In genomic region chr14:90624732-90625444, GRCh38 we compare ENCODE assay signal across 9 cellular contexts.
DNase-seq lines count a peak whose midpoint lies in the region; ATAC-seq, FAIRE-seq and TF ChIP-seq lines count a peak whose summit lies in the region.
"Had no signal": no experiment of that assay in that cellular context is flagged by ENCODE, and none has a peak within 500 bp of the region (broad histone marks: within the 10 kb centered on the region; RNA-seq: fewer than 3 reads in every experiment).

No MANE protein-coding gene starts in this region.

- H3K36me3 ChIP-seq in cardiac muscle cell (no peaks in the 10 kb centered on the region), heart left ventricle (peaks cover 0 to 7% (median 0%) of the 10 kb centered on the region in 9 donors), keratinocyte (ENCODE audit: control insufficient read depth in 2 of 2, extremely low read depth in 1 of 2, insufficient read depth in 2 of 2, low read length in 2 of 2) (no peaks in the 10 kb centered on the region)
- H3K36me3 ChIP-seq: upper lobe of left lung had no signal

- H3K4me2 ChIP-seq in keratinocyte (ENCODE audit: control insufficient read depth, extremely low read depth, insufficient read depth, low read depth, low read length) = peak overlapping the region; percentile 76

- 63 to 68% (median 66%) methylated on average over 16 of the region's 16 CpGs for whole genome bisulfite sequencing in heart left ventricle, 4 donors

- H3K27ac ChIP-seq in cardiac muscle cell = peak overlapping the region; percentile 1
- H3K27ac ChIP-seq in heart left ventricle = peak overlapping the region in 5 of 12 donors; percentile 10 to 74 (median 32)
- peak overlapping the region; percentile 30 for H3K27ac ChIP-seq in keratinocyte (ENCODE audit: control insufficient read depth, insufficient read depth, low read length)

- H3K4me1 ChIP-seq in cardiac muscle cell (ENCODE audit: low read depth) = peaks cover 19% of the 10 kb centered on the region
- peaks cover 9 to 50% (median 35%) of the 10 kb centered on the region in 12 donors for H3K4me1 ChIP-seq in heart left ventricle
- H3K4me1 ChIP-seq in keratinocyte (ENCODE audit: control insufficient read depth, extremely low read depth, insufficient read depth, low read length) = peaks cover 26% of the 10 kb centered on the region

- POLR2A ChIA-PET in WTC11 (lab: Charles Lee) = no interaction called here

- H3K9me3 Mint-ChIP-seq in WTC11 = no peaks in the 10 kb centered on the region
- no peaks in the 10 kb centered on the region for H3K9me3 Mint-ChIP-seq in type B pancreatic cell

- H3K27me3 Mint-ChIP-seq in WTC11 (ENCODE audit: low read depth) (no peaks in the 10 kb centered on the region), type B pancreatic cell (no peaks in the 10 kb centered on the region)

- intact Hi-C loops in heart left ventricle (cut with DNase I) = no loop called here

- H3K4me3 Mint-ChIP-seq in WTC11 (no peak overlapping the region), type B pancreatic cell (peak overlapping the region; percentile 63)

- ATAC-seq in heart left ventricle (no peak), WTC11 (peak; percentile 83)

- no peak overlapping the region for H3K4me3 ChIP-seq in cardiac muscle cell
- no peak overlapping the region for H3K4me3 ChIP-seq in heart left ventricle
- peak overlapping the region in 2 of 3 experiments; percentile 39 to 56 for H3K4me3 ChIP-seq in keratinocyte (ENCODE audit: control insufficient read depth in 2 of 3, extremely low read depth in 1 of 3, insufficient read depth in 2 of 3, low read depth in 1 of 3, low read length in 3 of 3)
- H3K4me3 ChIP-seq: upper lobe of left lung had no signal

- no peaks in the 10 kb centered on the region for H3K79me2 ChIP-seq in keratinocyte (ENCODE audit: control insufficient read depth, insufficient read depth, low read length)

- FAIRE-seq in keratinocyte (lab: Jason Lieb, UNC) = peak; percentile 81
- no peak for FAIRE-seq in RCC 7860 (lab: Jason Lieb, UNC)
- no peak for FAIRE-seq in H54 (lab: Jason Lieb, UNC)

- TF ChIP-seq POLR2A in heart left ventricle (IDR thresholded peaks at IDR 0.05) (no peak), H54 (IDR thresholded peaks at IDR 0.05; ENCODE audit: low read depth, low read length) (no peak)

- CTCF ChIA-PET in WTC11 (lab: Charles Lee) = no interaction called here

- peaks cover 2% of the 10 kb centered on the region for H3K9me1 ChIP-seq in keratinocyte (ENCODE audit: control insufficient read depth, extremely low read depth, insufficient read depth, low read length)

- peak overlapping the region; percentile 59 for H2AFZ ChIP-seq in keratinocyte (ENCODE audit: control insufficient read depth, low read length)

- H3K36me3 Mint-ChIP-seq in WTC11 (no peaks in the 10 kb centered on the region), type B pancreatic cell (peaks cover 3% of the 10 kb centered on the region)

- no peaks in the 10 kb centered on the region for H3K27me3 ChIP-seq in cardiac muscle cell
- H3K27me3 ChIP-seq in heart left ventricle = no peaks in the 10 kb centered on the region
- no peaks in the 10 kb centered on the region for H3K27me3 ChIP-seq in keratinocyte (ENCODE audit: control insufficient read depth, extremely low read depth, insufficient read depth, low read length)
- H3K27me3 ChIP-seq: upper lobe of left lung had no signal

- TF ChIP-seq CTCF in cardiac muscle cell (IDR thresholded peaks at IDR 0.05; ENCODE audit: low read depth, low read length) = no peak
- no peak for TF ChIP-seq CTCF in heart left ventricle (IDR thresholded peaks at IDR 0.05)
- no peak for TF ChIP-seq CTCF in WTC11 (IDR thresholded peaks at IDR 0.05)
- TF ChIP-seq CTCF in keratinocyte (optimal IDR thresholded peaks at IDR 0.05 in 1 of 3, IDR thresholded peaks at IDR 0.05 in 1 of 3, conservative IDR thresholded peaks at IDR 0.05 in 1 of 3; ENCODE audit: extremely low read depth in 1 of 3, insufficient read depth in 2 of 3, low read length in 3 of 3) = no peak
- no peak for TF ChIP-seq CTCF in type B pancreatic cell (conservative IDR thresholded peaks at IDR 0.05)

- DNase-seq in cardiac muscle cell (ENCODE audit: low read depth in 1 of 2, low spot score in 1 of 2) (peak in 1 of 2 donors; percentile 43), heart left ventricle (no peak), WTC11 (ENCODE audit: low spot score) (no peak), keratinocyte (ENCODE audit: low read depth, low spot score) (no peak), type B pancreatic cell (ENCODE audit: extremely low spot score, unreplicated experiment) (no peak), NAMALWA (ENCODE audit: low spot score) (no peak), RCC 7860 (ENCODE audit: low spot score) (no peak), H54 (ENCODE audit: insufficient read length, low spot score) (no peak)

- H3K27ac Mint-ChIP-seq in WTC11 = peak overlapping the region; percentile 86
- peak overlapping the region; percentile 89 for H3K27ac Mint-ChIP-seq in type B pancreatic cell

- H3K9ac ChIP-seq in keratinocyte (ENCODE audit: control insufficient read depth, extremely low read depth, insufficient read depth, low read length) = peak overlapping the region; percentile 40

- no peaks in the 10 kb centered on the region for H3K9me3 ChIP-seq in cardiac muscle cell (ENCODE audit: low read depth)
- no peaks in the 10 kb centered on the region for H3K9me3 ChIP-seq in heart left ventricle
- H3K9me3 ChIP-seq in keratinocyte (ENCODE audit: control insufficient read depth, low read depth, low read length) = no peaks in the 10 kb centered on the region
- H3K9me3 ChIP-seq: upper lobe of left lung had no signal

- dilution Hi-C loops in keratinocyte (cut with MboI; ENCODE audit: extremely low pct_ligation_motif_present, low sequenced_read_pairs) = no loop called here

- H3K4me1 Mint-ChIP-seq in WTC11 = peaks cover 31% of the 10 kb centered on the region
- peaks cover 40% of the 10 kb centered on the region for H3K4me1 Mint-ChIP-seq in type B pancreatic cell (ENCODE audit: unreplicated experiment)

- H4K20me1 ChIP-seq in keratinocyte (ENCODE audit: control insufficient read depth, extremely low read depth, insufficient read depth, low read length) = no peaks in the 10 kb centered on the region

TF ChIP-seq in WTC11, 78 proteins besides CTCF, POLR2A, EP300 and RAD21 (continues in another document):
- TF ChIP-seq EMX1 (CRISPR knock-in tag; IDR thresholded peaks at IDR 0.05) = no peak
- no peak for TF ChIP-seq E2F5 (CRISPR knock-in tag; IDR thresholded peaks at IDR 0.05)
- TF ChIP-seq SOX15 (CRISPR knock-in tag; IDR thresholded peaks at IDR 0.05) = no peak
- TF ChIP-seq ZNF396 (CRISPR knock-in tag; IDR thresholded peaks at IDR 0.05; ENCODE audit: borderline replicate concordance) = no peak
- TF ChIP-seq, protein P1, sequence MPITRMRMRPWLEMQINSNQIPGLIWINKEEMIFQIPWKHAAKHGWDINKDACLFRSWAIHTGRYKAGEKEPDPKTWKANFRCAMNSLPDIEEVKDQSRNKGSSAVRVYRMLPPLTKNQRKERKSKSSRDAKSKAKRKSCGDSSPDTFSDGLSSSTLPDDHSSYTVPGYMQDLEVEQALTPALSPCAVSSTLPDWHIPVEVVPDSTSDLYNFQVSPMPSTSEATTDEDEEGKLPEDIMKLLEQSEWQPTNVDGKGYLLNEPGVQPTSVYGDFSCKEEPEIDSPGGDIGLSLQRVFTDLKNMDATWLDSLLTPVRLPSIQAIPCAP (CRISPR knock-in tag; IDR thresholded peaks at IDR 0.05) = no peak
- TF ChIP-seq ZNF532 (CRISPR knock-in tag; IDR thresholded peaks at IDR 0.05; ENCODE audit: borderline replicate concordance) = no peak

Comparison
In these comparisons a context has a peak if more than half of its experiments do, and no peak if none do; other contexts are left out.
1. H3K4me3 ChIP-seq: peak in keratinocyte (2 of 3); none in cardiac muscle cell (single experiment) and heart left ventricle (0 of 12).